In the genomic region with DNA sequence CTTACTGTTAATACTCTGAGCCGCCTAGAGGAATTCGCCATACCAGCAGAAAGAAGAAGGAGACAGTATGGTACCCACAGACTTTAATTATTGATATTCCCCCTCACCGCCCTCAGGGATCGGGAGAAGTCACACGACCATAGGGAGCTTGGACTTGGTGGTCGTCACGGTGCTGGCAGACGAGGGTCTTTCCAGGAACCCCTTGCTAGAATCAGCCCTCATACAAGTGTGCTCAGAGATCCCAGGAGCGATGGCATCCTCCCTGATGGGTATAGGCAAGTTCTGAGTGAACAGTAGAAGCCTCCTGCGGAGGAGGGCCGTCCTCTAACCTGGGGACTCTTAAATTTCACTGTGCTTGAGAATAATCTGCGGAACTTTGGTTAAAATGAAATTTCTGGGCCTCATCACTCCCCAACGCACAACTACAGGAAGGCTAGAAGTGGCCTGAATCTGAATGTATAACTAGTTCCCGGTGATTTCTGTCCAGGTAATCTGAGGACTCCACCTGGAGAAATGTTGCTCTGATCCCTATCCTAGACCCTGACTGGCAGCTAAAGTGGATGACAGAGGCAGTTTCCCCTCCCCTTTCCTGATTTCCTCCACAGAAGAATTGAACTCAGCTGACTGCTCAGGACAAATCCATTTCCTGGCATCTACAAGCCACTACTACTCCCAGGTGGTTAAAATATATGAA, we compare ENCODE assay signal across 11 cellular contexts. TPM values are rescaled to one million over a fixed set of nuclear protein-coding genes. Genes with fewer than 3 reads are reported as not detected.
A peak's percentile ranks its signal among the peaks of the same experiment; 100 is the strongest.
DNase-seq lines count a peak whose midpoint lies in the region; ATAC-seq and TF ChIP-seq lines count a peak whose summit lies in the region.
"Had no signal": no experiment of that assay in that cellular context is flagged by ENCODE, and none has a peak within 500 bp of the region (broad histone marks: within the 10 kb centered on the region; RNA-seq: fewer than 3 reads in every experiment).

No MANE protein-coding gene starts in this region.

- no peak for TF ChIP-seq POLR2A in heart left ventricle (IDR thresholded peaks at IDR 0.05)

- H3K36me3 ChIP-seq in heart left ventricle, result peaks cover 0 to 15% (median 2%) of the 10 kb centered on the region in 9 donors
- H3K36me3 ChIP-seq in iPS-20b (ENCODE audit: insufficient read depth, low read depth, low read length), result no peaks in the 10 kb centered on the region
- H3K36me3 ChIP-seq in tibial artery, result peaks cover 4 to 21% (median 15%) of the 10 kb centered on the region in 3 donors

- no peak overlapping the region for H3K27ac Mint-ChIP-seq in activated CD4-positive, alpha-beta memory T cell treated with anti-CD3 and anti-CD28 coated beads, Interleukin-2, amount 10 ng/mL, durations not matched to agents 7 days and 5 days

- no peak for DNase-seq in heart left ventricle
- no peak for DNase-seq in left ventricle myocardium superior
- no peak for DNase-seq in activated CD4-positive, alpha-beta memory T cell treated with anti-CD3 and anti-CD28 coated beads, Interleukin-2, amount 10 ng/mL, durations not matched to agents 7 days and 5 days
- no peak for DNase-seq in tibial artery
- DNase-seq in UCSD-AML1 (lab: John Stamatoyannopoulos, UW; ENCODE audit: unreplicated experiment), result no peak
- no peak for DNase-seq in mucosa of gallbladder (ENCODE audit: low spot score)
- DNase-seq: amniotic stem cell, NCI-H2227 treated with DMSO at 0.1 percent for 48 hours had no signal

- peak overlapping the region in 1 of 12 donors; percentile 47 for H3K4me3 ChIP-seq in heart left ventricle
- peak overlapping the region; percentile 75; the same call in 1 of the 2 replicates for H3K4me3 ChIP-seq in iPS-20b (ENCODE audit: low read length)
- H3K4me3 ChIP-seq in tibial artery, result peak overlapping the region in 1 of 2 donors; percentile 60

- no peak for ATAC-seq in heart left ventricle
- ATAC-seq in left ventricle myocardium superior, result no peak
- ATAC-seq in GM19397 (IDR thresholded peaks at IDR 0.05; ENCODE audit: unreplicated experiment), result no peak

- POLR2A ChIA-PET in activated CD4-positive, alpha-beta memory T cell treated with anti-CD3 and anti-CD28 coated beads, Interleukin-2, amount 10 ng/mL, durations not matched to agents 7 days and 5 days (lab: Charles Lee), result interaction anchor here (1.3 to 2.3 kb wide), 6 partner anchors 9 to 206 kb away, joined by 4 to 12 read pairs (median 6); a partner anchor contains a TSS

- H3K4me1 ChIP-seq in heart left ventricle, result peaks cover 0 to 66% (median 40%) of the 10 kb centered on the region in 12 donors
- peaks cover 9% of the 10 kb centered on the region; the same call in 1 of the 2 replicates for H3K4me1 ChIP-seq in iPS-20b (ENCODE audit: insufficient read depth, low read length)
- peaks cover 0 to 44% (median 15%) of the 10 kb centered on the region in 4 donors for H3K4me1 ChIP-seq in tibial artery
- H3K4me1 ChIP-seq: foreskin keratinocyte had no signal

- peaks cover 32% of the 10 kb centered on the region for H3K4me1 Mint-ChIP-seq in activated CD4-positive, alpha-beta memory T cell treated with anti-CD3 and anti-CD28 coated beads, Interleukin-2, amount 10 ng/mL, durations not matched to agents 7 days and 5 days

- no peaks in the 10 kb centered on the region for H3K9me3 Mint-ChIP-seq in activated CD4-positive, alpha-beta memory T cell treated with anti-CD3 and anti-CD28 coated beads, Interleukin-2, amount 10 ng/mL, durations not matched to agents 7 days and 5 days

- intact Hi-C loops in heart left ventricle (cut with DNase I) (loop anchor here in 2 of 10 donors (2.0 kb wide), 1 partner anchor 13 kb away; no protein-coding TSS in a partner anchor), left ventricle myocardium superior (cut with micrococcal nuclease) (no loop called here), tibial artery (cut with DNase I; ENCODE audit: low total_unique reads) (loop anchor here (10.0 kb wide), 1 partner anchor 47 kb away; no protein-coding TSS in a partner anchor)

- H3K27me3 ChIP-seq in heart left ventricle (peaks cover 15 to 82% (median 35%) of the 10 kb centered on the region in 9 donors), iPS-20b (ENCODE audit: insufficient read depth, low read length) (peaks cover 100% of the 10 kb centered on the region), tibial artery (no peaks in the 10 kb centered on the region)

- H3K4me3 Mint-ChIP-seq in activated CD4-positive, alpha-beta memory T cell treated with anti-CD3 and anti-CD28 coated beads, Interleukin-2, amount 10 ng/mL, durations not matched to agents 7 days and 5 days, result peak overlapping the region; percentile 95

- 46 to 65% (median 55%) methylated on average over 14 of the region's 14 CpGs for WGBS in heart left ventricle, 4 donors

- H3K27me3 Mint-ChIP-seq in activated CD4-positive, alpha-beta memory T cell treated with anti-CD3 and anti-CD28 coated beads, Interleukin-2, amount 10 ng/mL, durations not matched to agents 7 days and 5 days, result peaks cover 7% of the 10 kb centered on the region

- H3K27ac ChIP-seq in heart left ventricle, result peak overlapping the region in 8 of 12 donors; percentile 34 to 71 (median 60)
- no peak overlapping the region for H3K27ac ChIP-seq in iPS-20b (ENCODE audit: low read length)
- H3K27ac ChIP-seq in tibial artery, result peak overlapping the region; percentile 77 to 80
- H3K27ac ChIP-seq: foreskin keratinocyte had no signal

- no peaks in the 10 kb centered on the region for H3K36me3 Mint-ChIP-seq in activated CD4-positive, alpha-beta memory T cell treated with anti-CD3 and anti-CD28 coated beads, Interleukin-2, amount 10 ng/mL, durations not matched to agents 7 days and 5 days (ENCODE audit: low read depth)

- CTCF ChIA-PET in activated CD4-positive, alpha-beta memory T cell treated with anti-CD3 and anti-CD28 coated beads, Interleukin-2, amount 10 ng/mL, durations not matched to agents 7 days and 5 days (lab: Charles Lee), result interaction anchor here (0.5 to 5.8 kb wide), 20 partner anchors 11 to 767 kb away, joined by 3 to 60 read pairs (median 7); a partner anchor contains a TSS

- no peak overlapping the region for H3K9ac ChIP-seq in iPS-20b (ENCODE audit: low read depth, low read length)

- TF ChIP-seq CTCF in heart left ventricle (IDR thresholded peaks at IDR 0.05) (no peak), tibial artery (IDR thresholded peaks at IDR 0.05) (no peak)

- H3K9me3 ChIP-seq in heart left ventricle, result no peaks in the 10 kb centered on the region
- H3K9me3 ChIP-seq in iPS-20b (ENCODE audit: insufficient read depth, low read depth, low read length), result peaks cover 5% of the 10 kb centered on the region; the same call in 1 of the 2 replicates
- H3K9me3 ChIP-seq in tibial artery, result no peaks in the 10 kb centered on the region

RNA-seq across cellular contexts. Expression of a gene that starts 4.5 kb away (rescaled TPM):
- total RNA-seq in heart left ventricle (1 to 10 TPM in 6 of 9 donors, under 1 TPM in 3; 0.44 to 4.8 (median 1.4) TPM), left ventricle myocardium superior (1.1 TPM), mucosa of gallbladder (24.3 TPM)
- polyA plus RNA-seq in heart left ventricle, result under 1 TPM; 0.42 to 0.61 TPM
- total RNA-seq in activated CD4-positive, alpha-beta memory T cell treated with anti-CD3 and anti-CD28 coated beads, Interleukin-2, amount 10 ng/mL, durations not matched to agents 7 days and 5 days, result under 1 TPM; 0.38 to 0.55 TPM
- total RNA-seq: foreskin keratinocyte had no signal
- polyA plus RNA-seq: foreskin keratinocyte had no signal

RNA-seq across cellular contexts. Expression of a gene that starts 7.8 kb away (rescaled TPM):
- total RNA-seq in heart left ventricle, result 1 to 10 TPM; 1.2 to 9.0 (median 3.3) TPM
- polyA plus RNA-seq in heart left ventricle, result 10 to 100 TPM in 1 of 2 donors, 1 to 10 TPM in 1; 4.4 to 13.8 TPM
- 4.1 TPM for total RNA-seq in left ventricle myocardium superior
- 1 to 10 TPM; 7.3 to 8.4 TPM for total RNA-seq in activated CD4-positive, alpha-beta memory T cell treated with anti-CD3 and anti-CD28 coated beads, Interleukin-2, amount 10 ng/mL, durations not matched to agents 7 days and 5 days
- total RNA-seq in mucosa of gallbladder, result 6.1 TPM

RNA-seq across cellular contexts. Expression of a gene that starts 14.5 kb away (rescaled TPM):
- total RNA-seq in heart left ventricle (100 to 1,000 TPM in 1 of 9 donors, 10 to 100 TPM in 8; 24.8 to 111 (median 43.3) TPM), left ventricle myocardium superior (40.5 TPM), mucosa of gallbladder (22.0 TPM)
- polyA plus RNA-seq in heart left ventricle, result 10 to 100 TPM; 35.9 to 81.2 TPM
- total RNA-seq in activated CD4-positive, alpha-beta memory T cell treated with anti-CD3 and anti-CD28 coated beads, Interleukin-2, amount 10 ng/mL, durations not matched to agents 7 days and 5 days, result 1 to 10 TPM; 1.0 to 1.6 TPM
- total RNA-seq: foreskin keratinocyte had no signal
- polyA plus RNA-seq: foreskin keratinocyte had no signal

RNA-seq across cellular contexts. Expression of a gene that starts 52.7 kb away (rescaled TPM):
- total RNA-seq in heart left ventricle, result 1 to 10 TPM; 2.2 to 5.4 (median 3.1) TPM
- 1 to 10 TPM; 3.1 to 4.3 TPM for polyA plus RNA-seq in heart left ventricle
- total RNA-seq in left ventricle myocardium superior, result 3.4 TPM
- 10 to 100 TPM in 1 of 2 experiments, 1 to 10 TPM in 1; 9.4 to 10.4 TPM for total RNA-seq in activated CD4-positive, alpha-beta memory T cell treated with anti-CD3 and anti-CD28 coated beads, Interleukin-2, amount 10 ng/mL, durations not matched to agents 7 days and 5 days
- 12.1 TPM for total RNA-seq in mucosa of gallbladder
